In genomic region chr11:117410861-117411725, GRCh38 we compare ENCODE assay signal across 15 cellular contexts.
A peak's percentile ranks its signal among the peaks of the same experiment; 100 is the strongest.
DNase-seq lines count a peak whose midpoint lies in the region; ATAC-seq and TF ChIP-seq lines count a peak whose summit lies in the region.
"Had no signal": no experiment of that assay in that cellular context is flagged by ENCODE, and none has a peak within 500 bp of the region (broad histone marks: within the 10 kb centered on the region; RNA-seq: fewer than 3 reads in every experiment).

No MANE protein-coding gene starts in this region.

- H3K9me3 Mint-ChIP-seq in WTC11, result peaks cover 5% of the 10 kb centered on the region

- in situ Hi-C loops in GM13977 (cut with MboI; ENCODE audit: low pct_unique_long_range_greater_than_20kb, low sequenced_read_pairs, unreplicated experiment), result no loop called here

- H3K27ac Mint-ChIP-seq in WTC11, result no peak overlapping the region
- H3K27ac Mint-ChIP-seq: activated B cell treated with CpG ODN at 0.5 μM for 24 hours; activated CD8-positive, alpha-beta memory T cell treated with anti-CD3 and anti-CD28 coated beads, Interleukin-2, amount 10 ng/mL, durations not matched to agents 7 days and 5 days; T-cell had no signal

- H3K27me3 Mint-ChIP-seq in WTC11 (ENCODE audit: low read depth), result 0 out of 2 replicates have a peak, but pooled peaks cover 2% of the 10 kb centered on the region
- H3K27me3 Mint-ChIP-seq: activated B cell treated with CpG ODN at 0.5 μM for 24 hours; activated CD8-positive, alpha-beta memory T cell treated with anti-CD3 and anti-CD28 coated beads, Interleukin-2, amount 10 ng/mL, durations not matched to agents 7 days and 5 days; T-cell had no signal

- intact Hi-C loops in sciatic nerve (cut with DNase I), result no loop called here

- peaks cover 17% of the 10 kb centered on the region for H3K4me1 Mint-ChIP-seq in WTC11
- H3K4me1 Mint-ChIP-seq: activated B cell treated with CpG ODN at 0.5 μM for 24 hours; activated CD8-positive, alpha-beta memory T cell treated with anti-CD3 and anti-CD28 coated beads, Interleukin-2, amount 10 ng/mL, durations not matched to agents 7 days and 5 days; T-cell had no signal

- CTCF ChIA-PET in WTC11 (lab: Charles Lee), result interaction anchor here (0.6 to 10.4 kb wide), 7 partner anchors 14 to 536 kb away, joined by 3 to 103 read pairs (median 5); no protein-coding TSS in a partner anchor

- TF ChIP-seq CTCF in WTC11 (IDR thresholded peaks at IDR 0.05) (no peak), GM13977 (IDR thresholded peaks at IDR 0.05; ENCODE audit: extremely low read depth, insufficient read depth, missing control alignments) (no peak)

- ATAC-seq in WTC11, result peak; percentile 55; the same call in 1 of the 2 replicates
- no peak for ATAC-seq in sciatic nerve
- ATAC-seq: activated CD8-positive, alpha-beta memory T cell treated with anti-CD3 and anti-CD28 coated beads, Interleukin-2, amount 10 ng/mL, durations not matched to agents 7 days and 5 days; T-cell had no signal

- DNase-seq in NCI-H1105 treated with DMSO at 0.1 percent for 48 hours (lab: John Stamatoyannopoulos, UW), result peak; percentile 46
- DNase-seq in NCI-H1105 (lab: John Stamatoyannopoulos, UW), result no peak
- peak; percentile 83 to 93 for DNase-seq in NCI-H2081 (lab: John Stamatoyannopoulos, UW)
- DNase-seq in WTC11 (ENCODE audit: low spot score), result no peak
- peak; percentile 54 for DNase-seq in sciatic nerve (ENCODE audit: low spot score)
- DNase-seq in germinal center (ENCODE audit: low spot score), result no peak
- DNase-seq in GM13977 (ENCODE audit: low spot score), result no peak
- no peak for DNase-seq in GDM1 (lab: John Stamatoyannopoulos, UW)
- DNase-seq: activated B cell treated with CpG ODN at 0.5 μM for 24 hours; activated CD8-positive, alpha-beta memory T cell treated with anti-CD3 and anti-CD28 coated beads, Interleukin-2, amount 10 ng/mL, durations not matched to agents 7 days and 5 days; midbrain; NK-92 treated with Interleukin-12 subunit alpha and Interleukin-12 subunit beta, amount 100 ng/mL, for 24 hours; RPMI8226; stimulated activated CD4-positive, alpha-beta T cell treated with anti-CD3 and anti-CD28 coated beads, Interleukin-4, amount 100 ng/mL, for 4 hours; T-cell had no signal

- POLR2A ChIA-PET in WTC11 (lab: Charles Lee), result no interaction called here

- peaks cover 25% of the 10 kb centered on the region for H3K36me3 Mint-ChIP-seq in WTC11

- H3K4me3 Mint-ChIP-seq in WTC11, result no peak overlapping the region
- H3K4me3 Mint-ChIP-seq: activated B cell treated with CpG ODN at 0.5 μM for 24 hours; activated CD8-positive, alpha-beta memory T cell treated with anti-CD3 and anti-CD28 coated beads, Interleukin-2, amount 10 ng/mL, durations not matched to agents 7 days and 5 days; T-cell had no signal

TF ChIP-seq in WTC11, 78 proteins besides CTCF, POLR2A, EP300 and RAD21:
- TF ChIP-seq ZNF423 (CRISPR knock-in tag; IDR thresholded peaks at IDR 0.05), result peak; percentile 25
- no peak for TF ChIP-seq ATF6 (CRISPR knock-in tag; IDR thresholded peaks at IDR 0.05)
- no peak for TF ChIP-seq USF1 (CRISPR knock-in tag; IDR thresholded peaks at IDR 0.05)
- TF ChIP-seq SMAD3 (CRISPR knock-in tag; IDR thresholded peaks at IDR 0.05; ENCODE audit: borderline replicate concordance), result no peak
- no peak for TF ChIP-seq CREB1 (CRISPR knock-in tag; IDR thresholded peaks at IDR 0.05)
- no peak for TF ChIP-seq ZNF532 (CRISPR knock-in tag; IDR thresholded peaks at IDR 0.05; ENCODE audit: borderline replicate concordance)

Comparison
In these comparisons a context has a peak if more than half of its experiments do, and no peak if none do; other contexts are left out.
1. DNase-seq: peak in NCI-H1105 treated with DMSO at 0.1 percent for 48 hours (single experiment), NCI-H2081 (2 of 2) and sciatic nerve (single experiment); none in NCI-H1105 (single experiment), WTC11 (single experiment), germinal center (single experiment), GM13977 (single experiment) and GDM1 (single experiment).